In the genomic region with DNA sequence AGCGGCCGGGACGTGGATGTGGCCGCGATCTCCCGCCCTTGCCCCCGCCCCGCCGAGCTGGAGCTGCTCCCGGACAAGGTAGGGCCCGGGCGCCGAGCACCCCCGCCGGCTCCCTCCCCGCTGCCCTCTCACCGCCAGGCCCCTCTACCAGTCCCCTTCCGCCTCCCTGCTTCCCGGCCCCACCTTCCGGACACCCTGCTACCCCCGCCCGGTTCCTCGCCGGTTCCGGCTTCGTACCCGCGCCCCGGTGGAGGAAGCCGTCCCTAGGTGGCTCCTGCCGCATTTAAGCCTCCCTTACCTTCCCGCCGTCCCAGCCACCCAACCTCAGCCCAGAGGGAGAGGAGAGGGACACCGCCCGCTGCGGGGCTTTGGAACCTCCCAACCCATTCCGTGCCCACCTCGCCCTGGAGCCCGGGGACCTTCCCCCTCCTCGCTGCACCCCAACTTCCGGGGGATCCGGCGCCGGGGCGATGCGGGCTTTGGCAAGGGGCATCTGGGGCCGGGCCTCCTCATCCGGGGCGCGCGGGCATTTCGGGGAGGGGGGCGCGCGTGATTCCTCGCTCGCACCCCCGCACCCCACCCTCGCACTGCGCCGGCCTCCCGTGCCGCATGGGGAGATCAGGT, we compare ENCODE assay signal across 8 cellular contexts. TPM values are rescaled to one million over a fixed set of nuclear protein-coding genes. Genes with fewer than 3 reads are reported as not detected.
A peak's percentile ranks its signal among the peaks of the same experiment; 100 is the strongest.
DNase-seq lines count a peak whose midpoint lies in the region; ATAC-seq and TF ChIP-seq lines count a peak whose summit lies in the region.

No MANE protein-coding gene starts in this region.

- peak overlapping the region; percentile 95 for H2BK5ac ChIP-seq in neuronal stem cell (ENCODE audit: low read length)

- peak; percentile 52 for DNase-seq in NCI-H526 treated with DMSO at 0.1 percent for 48 hours (lab: John Stamatoyannopoulos, UW)
- peak; percentile 75 to 78 for DNase-seq in activated T-cell treated with anti-CD3 and anti-CD28 coated beads, Interleukin-2, amount 50 U/mL, for 48 hours
- DNase-seq in fibroblast of pulmonary artery (ENCODE audit: low read depth): no peak
- DNase-seq in neuronal stem cell (ENCODE audit: low spot score): peak; percentile 48
- no peak for DNase-seq in testis
- no peak for DNase-seq in GM19240 (ENCODE audit: insufficient read length, low spot score)

- H3K9ac ChIP-seq in neuronal stem cell (ENCODE audit: low read depth, low read length, poor library complexity): peak overlapping the region; percentile 95

- WGBS in neuronal stem cell (ENCODE audit: extremely low coverage in 2 of 2, insufficient read length in 2 of 2, insufficient replicate concordance in 1 of 2), 2 donors: no CpG with 5 or more reads among the region's 63 CpGs
- WGBS in testis, 2 donors: 0 to 1% methylated on average over 26 to 61 of the region's 63 CpGs

- peak overlapping the region; percentile 64 for H2AK5ac ChIP-seq in neuronal stem cell (ENCODE audit: low read depth, low read length)

- H2BK12ac ChIP-seq in neuronal stem cell (ENCODE audit: low read length): peak overlapping the region; percentile 63

- H3K36me3 ChIP-seq in neuronal stem cell (replicated peaks in 1 of 2; ENCODE audit: control insufficient read depth in 2 of 2, insufficient read depth in 2 of 2, low read length in 2 of 2) (no peaks in the 10 kb centered on the region), testis (ENCODE audit: low read depth, missing control alignments) (no peaks in the 10 kb centered on the region)

- H2AFZ ChIP-seq in neuronal stem cell (ENCODE audit: low read length): peak overlapping the region; percentile 99

- TF ChIP-seq CTCF in fibroblast of pulmonary artery (IDR thresholded peaks at IDR 0.05; ENCODE audit: low read length, missing control alignments) (no peak), testis (IDR thresholded peaks at IDR 0.05) (no peak)

- H3K9me3 ChIP-seq in neuronal stem cell (replicated peaks in 1 of 2; ENCODE audit: control insufficient read depth in 2 of 2, insufficient read depth in 1 of 2, low read depth in 1 of 2, low read length in 2 of 2): no peaks in the 10 kb centered on the region
- no peaks in the 10 kb centered on the region for H3K9me3 ChIP-seq in testis

- no peaks in the 10 kb centered on the region for H3K79me1 ChIP-seq in neuronal stem cell (ENCODE audit: low read depth, low read length)

- peak overlapping the region; percentile 43 for H3K14ac ChIP-seq in neuronal stem cell (ENCODE audit: low read length)

- peaks cover 0 to 9% of the 10 kb centered on the region in 2 donors for H3K4me1 ChIP-seq in neuronal stem cell (ENCODE audit: control insufficient read depth in 2 of 2, insufficient read depth in 1 of 2, low read depth in 1 of 2, low read length in 2 of 2)
- no peaks in the 10 kb centered on the region for H3K4me1 ChIP-seq in testis

- H3K4me2 ChIP-seq in neuronal stem cell (ENCODE audit: insufficient read depth, low read length, poor library complexity, severe bottlenecking): peak overlapping the region; percentile 83

- H4K91ac ChIP-seq in neuronal stem cell (ENCODE audit: low read depth, low read length, poor library complexity): no peak overlapping the region

- H2BK120ac ChIP-seq in neuronal stem cell (ENCODE audit: low read depth, low read length): peak overlapping the region; percentile 58

- peak overlapping the region; percentile 97 for H3K18ac ChIP-seq in neuronal stem cell (ENCODE audit: low read length)

- intact Hi-C loops in testis (cut with DNase I; ENCODE audit: low total_unique reads): no loop called here

- H2BK15ac ChIP-seq in neuronal stem cell (ENCODE audit: low read length): peak overlapping the region; percentile 24

- no peak overlapping the region for H4K8ac ChIP-seq in neuronal stem cell (ENCODE audit: low read depth, low read length)

- H3K27me3 ChIP-seq in neuronal stem cell (ENCODE audit: control insufficient read depth in 3 of 3, insufficient read depth in 3 of 3, low read depth in 1 of 3, low read length in 3 of 3) (no peaks in the 10 kb centered on the region), testis (no peaks in the 10 kb centered on the region)

- no peak overlapping the region for H3K4ac ChIP-seq in neuronal stem cell (ENCODE audit: low read length)

- peak overlapping the region; percentile 94 for H3K27ac ChIP-seq in neuronal stem cell (replicated peaks; ENCODE audit: low read length)
- peak overlapping the region; percentile 87 for H3K27ac ChIP-seq in testis

- H3K4me3 ChIP-seq in fibroblast of pulmonary artery (replicated peaks; ENCODE audit: low read depth, low read length) (peak overlapping the region; percentile 91), neuronal stem cell (ENCODE audit: low read length in 2 of 2) (peak overlapping the region; percentile 91 to 93), testis (peak overlapping the region; percentile 93 to 95)

- ATAC-seq in GM18502 (IDR thresholded peaks at IDR 0.05; ENCODE audit: poor library complexity, unreplicated experiment): peak; percentile 29
- peak; percentile 36 for ATAC-seq in HG02642 (IDR thresholded peaks at IDR 0.05; ENCODE audit: poor library complexity, unreplicated experiment)

- H3K23ac ChIP-seq in neuronal stem cell (ENCODE audit: low read depth, low read length, poor library complexity): peak overlapping the region; percentile 95

- TF ChIP-seq POLR2A in testis (IDR thresholded peaks at IDR 0.05): no peak

RNA-seq across cellular contexts. Expression of a gene that starts 0.5 kb away (rescaled TPM):
- polyA plus RNA-seq in neuronal stem cell (2013, experiment 1 of 2): 18.9 TPM
- polyA plus RNA-seq in neuronal stem cell (2013, experiment 2 of 2): 19.4 TPM
- 10 to 100 TPM; 20.9 TPM for total RNA-seq in testis
- polyA plus RNA-seq in testis (ENCODE audit: insufficient read depth, low read depth, low replicate concordance): 19.7 TPM

Comparison
In these comparisons a context has a peak if more than half of its experiments do, and no peak if none do; other contexts are left out.
1. DNase-seq: peak in NCI-H526 treated with DMSO at 0.1 percent for 48 hours (single experiment), activated T-cell treated with anti-CD3 and anti-CD28 coated beads, Interleukin-2, amount 50 U/mL, for 48 hours (2 of 2) and neuronal stem cell (single experiment); none in fibroblast of pulmonary artery (single experiment), testis (single experiment) and GM19240 (single experiment).
2. Peak in every context shown above with its lines, with median percentiles within 50 percentile points of each other: H3K4me3 ChIP-seq.